Comparison of ENCODE assay signal across 1 cellular context in genomic region chr17:82458130-82458884, GRCh38.
TF ChIP-seq lines count a peak whose summit lies in the region.

Gene NARF (plus strand): TSS chr17:82458741. CDS start chr17:82458804, 63 bp downstream.

TF ChIP-seq in SK-N-SH, 30 proteins besides CTCF, POLR2A, EP300 and RAD21 (continued from another document):
- TF ChIP-seq, protein P1, sequence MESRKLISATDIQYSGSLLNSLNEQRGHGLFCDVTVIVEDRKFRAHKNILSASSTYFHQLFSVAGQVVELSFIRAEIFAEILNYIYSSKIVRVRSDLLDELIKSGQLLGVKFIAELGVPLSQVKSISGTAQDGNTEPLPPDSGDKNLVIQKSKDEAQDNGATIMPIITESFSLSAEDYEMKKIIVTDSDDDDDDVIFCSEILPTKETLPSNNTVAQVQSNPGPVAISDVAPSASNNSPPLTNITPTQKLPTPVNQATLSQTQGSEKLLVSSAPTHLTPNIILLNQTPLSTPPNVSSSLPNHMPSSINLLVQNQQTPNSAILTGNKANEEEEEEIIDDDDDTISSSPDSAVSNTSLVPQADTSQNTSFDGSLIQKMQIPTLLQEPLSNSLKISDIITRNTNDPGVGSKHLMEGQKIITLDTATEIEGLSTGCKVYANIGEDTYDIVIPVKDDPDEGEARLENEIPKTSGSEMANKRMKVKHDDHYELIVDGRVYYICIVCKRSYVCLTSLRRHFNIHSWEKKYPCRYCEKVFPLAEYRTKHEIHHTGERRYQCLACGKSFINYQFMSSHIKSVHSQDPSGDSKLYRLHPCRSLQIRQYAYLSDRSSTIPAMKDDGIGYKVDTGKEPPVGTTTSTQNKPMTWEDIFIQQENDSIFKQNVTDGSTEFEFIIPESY (IDR thresholded peaks at IDR 0.05; ENCODE audit: borderline replicate concordance, low read depth): no peak
- TF ChIP-seq GABPA (IDR thresholded peaks at IDR 0.05; ENCODE audit: low read depth): peak; percentile 53
- TF ChIP-seq NRF1 (IDR thresholded peaks at IDR 0.05; ENCODE audit: low read depth, low read length): peak; percentile 93
- TF ChIP-seq, protein P2, sequence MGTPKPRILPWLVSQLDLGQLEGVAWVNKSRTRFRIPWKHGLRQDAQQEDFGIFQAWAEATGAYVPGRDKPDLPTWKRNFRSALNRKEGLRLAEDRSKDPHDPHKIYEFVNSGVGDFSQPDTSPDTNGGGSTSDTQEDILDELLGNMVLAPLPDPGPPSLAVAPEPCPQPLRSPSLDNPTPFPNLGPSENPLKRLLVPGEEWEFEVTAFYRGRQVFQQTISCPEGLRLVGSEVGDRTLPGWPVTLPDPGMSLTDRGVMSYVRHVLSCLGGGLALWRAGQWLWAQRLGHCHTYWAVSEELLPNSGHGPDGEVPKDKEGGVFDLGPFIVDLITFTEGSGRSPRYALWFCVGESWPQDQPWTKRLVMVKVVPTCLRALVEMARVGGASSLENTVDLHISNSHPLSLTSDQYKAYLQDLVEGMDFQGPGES (IDR thresholded peaks at IDR 0.05; ENCODE audit: low read depth, low read length): peak; percentile 92
- TF ChIP-seq TAF1 (IDR thresholded peaks at IDR 0.05; ENCODE audit: borderline replicate concordance, low read depth, low read length): peak; percentile 89
- no peak; the same call in 1 of the 2 replicates for TF ChIP-seq JUND (IDR thresholded peaks at IDR 0.05)
